17 cellular contexts compared by ENCODE assay signal in genomic region chr2:62184499-62185045, GRCh38.
"Had no signal": no experiment of that assay in that cellular context is flagged by ENCODE, and none has a peak within 500 bp of the region (broad histone marks: within the 10 kb centered on the region; RNA-seq: fewer than 3 reads in every experiment).

No MANE protein-coding gene starts in this region.

- H3K4me3 ChIP-seq: right atrium auricular region, stomach, thoracic aorta had no signal

- H3K9me3 ChIP-seq: right atrium auricular region, stomach, thoracic aorta had no signal

- H3K36me3 ChIP-seq: right atrium auricular region, stomach, thoracic aorta had no signal

- ATAC-seq: foreskin keratinocyte; naive thymus-derived CD4-positive, alpha-beta T cell had no signal

- H3K4me1 ChIP-seq: foreskin keratinocyte had no signal

- DNase-seq: cortex of kidney; erythroblast; foreskin keratinocyte; head of caudate nucleus; hippocampal formation; kidney glomerular epithelial cell; mammary epithelial cell; naive thymus-derived CD4-positive, alpha-beta T cell; nephron progenitor cell; small intestine; stimulated activated CD4-positive, alpha-beta T cell treated with anti-CD3 and anti-CD28 coated beads, Interleukin-12 subunit alpha, Interleukin-12 subunit beta, amount 100 ng/mL, for 4 hours; stimulated activated naive CD4-positive, alpha-beta T cell; stomach; substantia nigra; trophoblast cell had no signal

- H3K27ac ChIP-seq: foreskin keratinocyte, right atrium auricular region, stomach, thoracic aorta had no signal

- H3K27me3 ChIP-seq: right atrium auricular region, stomach had no signal
